Comparison of ENCODE assay signal across 2 cellular contexts in genomic region chr3:31909455-31909854, GRCh38.
TF ChIP-seq lines count a peak whose summit lies in the region.

No MANE protein-coding gene starts in this region.

TF ChIP-seq in WTC11, 78 proteins besides CTCF, POLR2A, EP300 and RAD21 (continued from another document):
- TF ChIP-seq ZBTB43 (CRISPR knock-in tag; IDR thresholded peaks at IDR 0.05) (no peak), CREB1 (CRISPR knock-in tag; IDR thresholded peaks at IDR 0.05) (no peak), NR3C1 (CRISPR knock-in tag; conservative IDR thresholded peaks at IDR 0.05; ENCODE audit: low read depth) (no peak), AR (CRISPR knock-in tag; IDR thresholded peaks at IDR 0.05) (no peak), HMGXB4 (CRISPR knock-in tag; IDR thresholded peaks at IDR 0.05) (no peak), E2F5 (CRISPR knock-in tag; IDR thresholded peaks at IDR 0.05) (no peak), ZNF416 (CRISPR knock-in tag; IDR thresholded peaks at IDR 0.05) (no peak), FOXP4 (CRISPR knock-in tag; IDR thresholded peaks at IDR 0.05) (no peak), ELF4 (CRISPR knock-in tag; IDR thresholded peaks at IDR 0.05; ENCODE audit: low read depth) (no peak), EMX1 (CRISPR knock-in tag; IDR thresholded peaks at IDR 0.05) (no peak)
TF ChIP-seq in WTC11: peak in this region for 0.

TF ChIP-seq in SK-N-SH treated with all-trans-retinoic acid at 6 μM for 48 hours, 23 proteins besides CTCF, POLR2A, EP300 and RAD21 (continued from another document):
- TF ChIP-seq CREB5 (CRISPR knock-in tag; IDR thresholded peaks at IDR 0.05; ENCODE audit: low read depth) = no peak
- TF ChIP-seq ZNF565 (CRISPR knock-in tag; conservative IDR thresholded peaks at IDR 0.05; ENCODE audit: low read depth) = no peak
- TF ChIP-seq GLIS3 (CRISPR knock-in tag; IDR thresholded peaks at IDR 0.05) = no peak
- no peak for TF ChIP-seq SNAI2 (CRISPR knock-in tag; IDR thresholded peaks at IDR 0.05)
- TF ChIP-seq PPARA (CRISPR knock-in tag; IDR thresholded peaks at IDR 0.05; ENCODE audit: borderline replicate concordance) = no peak
